In genomic region chr15:75661041-75661778, GRCh38 we compare ENCODE assay signal across 8 cellular contexts. TPM values are rescaled to one million over a fixed set of nuclear protein-coding genes. Genes with fewer than 3 reads are reported as not detected.
A peak's percentile ranks its signal among the peaks of the same experiment; 100 is the strongest.
DNase-seq lines count a peak whose midpoint lies in the region; FAIRE-seq and TF ChIP-seq lines count a peak whose summit lies in the region.

No MANE protein-coding gene starts in this region.

- H3K36me3 Mint-ChIP-seq in neural crest cell (ENCODE audit: low read depth), result no peaks in the 10 kb centered on the region

- no peak overlapping the region for H3K4me3 Mint-ChIP-seq in neural crest cell

- H3K4me1 Mint-ChIP-seq in neural crest cell, result no peaks in the 10 kb centered on the region

- TF ChIP-seq CTCF in neural crest cell (conservative IDR thresholded peaks at IDR 0.05), result no peak

- DNase-seq in AG08396 (ENCODE audit: low spot score) (peak; percentile 93), RPMI7951 (ENCODE audit: low read depth) (peak; percentile 80), fibroblast of peridontal ligament (ENCODE audit: extremely low read depth) (peak; percentile 93), neural crest cell (ENCODE audit: low read depth, low spot score) (no peak), NCI-H1694 treated with DMSO at 0.1 percent for 48 hours (lab: John Stamatoyannopoulos, UW) (no peak), GDM1 (lab: John Stamatoyannopoulos, UW) (no peak), HuH-7.5 (ENCODE audit: low spot score) (no peak), GM19239 (ENCODE audit: insufficient read length, low spot score) (no peak)

- peak overlapping the region; percentile 75 for H3K27ac Mint-ChIP-seq in neural crest cell (ENCODE audit: unreplicated experiment)

- H3K9me3 Mint-ChIP-seq in neural crest cell, result no peaks in the 10 kb centered on the region

- H3K27me3 Mint-ChIP-seq in neural crest cell (ENCODE audit: low read depth), result no peaks in the 10 kb centered on the region

- no peak for FAIRE-seq in GM19239 (lab: Jason Lieb, UNC)

RNA-seq across cellular contexts. Expression of gene SNX33, which starts 13.5 kb away (rescaled TPM):
- total RNA-seq in RPMI7951 (2014; rRNA removed; shearing (Covaris generic)), result 7.1 and 8.1 TPM in 2 replicates
- 22.2 and 23.4 TPM in 2 replicates for total RNA-seq in neural crest cell

RNA-seq across cellular contexts. Expression of gene IMP3, which starts 21.2 kb away (rescaled TPM):
- total RNA-seq in RPMI7951 (2014; rRNA removed; shearing (Covaris generic)), result 127 and 153 TPM in 2 replicates
- total RNA-seq in neural crest cell, result 79.4 and 84.3 TPM in 2 replicates

RNA-seq across cellular contexts. Expression of gene SNUPN, which starts 35.7 kb away (rescaled TPM):
- total RNA-seq in RPMI7951 (2014; rRNA removed; shearing (Covaris generic)), result 30.5 and 33.2 TPM in 2 replicates
- total RNA-seq in neural crest cell, result 20.9 and 21.3 TPM in 2 replicates

RNA-seq across cellular contexts. Expression of gene CSPG4, which starts 51.4 kb away (rescaled TPM):
- total RNA-seq in RPMI7951 (2014; rRNA removed; shearing (Covaris generic)), result 31.4 and 52.5 TPM in 2 replicates
- 5.3 and 5.4 TPM in 2 replicates for total RNA-seq in neural crest cell

Comparison
In these comparisons a context has a peak if more than half of its experiments do, and no peak if none do; other contexts are left out.
1. DNase-seq: peak in AG08396 (single experiment), RPMI7951 (single experiment) and fibroblast of peridontal ligament (single experiment); none in neural crest cell (single experiment), NCI-H1694 treated with DMSO at 0.1 percent for 48 hours (single experiment), GDM1 (single experiment), HuH-7.5 (single experiment) and GM19239 (single experiment).